In genomic region chr2:223970343-223971128, GRCh38 we compare ENCODE assay signal across 9 cellular contexts. TPM values are rescaled to one million over a fixed set of nuclear protein-coding genes. Genes with fewer than 3 reads are reported as not detected.
DNase-seq lines count a peak whose midpoint lies in the region; ATAC-seq, FAIRE-seq and TF ChIP-seq lines count a peak whose summit lies in the region.
"Had no signal": no experiment of that assay in that cellular context is flagged by ENCODE, and none has a peak within 500 bp of the region (broad histone marks: within the 10 kb centered on the region; RNA-seq: fewer than 3 reads in every experiment).

No MANE protein-coding gene starts in this region.

- H3K4me2 ChIP-seq in parathyroid adenoma (ENCODE audit: low read length) = no peak overlapping the region

- ATAC-seq in HG03108 (IDR thresholded peaks at IDR 0.05; ENCODE audit: unreplicated experiment) = peak; percentile 63

- H3K27ac ChIP-seq in parathyroid adenoma = no peak overlapping the region
- H3K27ac ChIP-seq: skin epidermis had no signal

- no peaks in the 10 kb centered on the region for H3K79me2 ChIP-seq in parathyroid adenoma

- no peak overlapping the region for H3K4me3 ChIP-seq in foreskin fibroblast (ENCODE audit: low read depth in 1 of 2, low read length in 2 of 2)
- no peak overlapping the region for H3K4me3 ChIP-seq in parathyroid adenoma (ENCODE audit: low read depth, low read length)
- H3K4me3 ChIP-seq: skin epidermis had no signal

- DNase-seq in AG08395 (ENCODE audit: low spot score) (peak; percentile 29), GM12892 (ENCODE audit: insufficient read length) (no peak), NCI-H748 treated with DMSO at 0.1 percent for 48 hours (lab: John Stamatoyannopoulos, UW) (peak; percentile 45), foreskin fibroblast (peak; percentile 47 to 83), HPDE6-E6E7 (ENCODE audit: extremely low spot score) (no peak)
- peak; percentile 55 for DNase-seq in activated CD8-positive, alpha-beta memory T cell treated with anti-CD3 and anti-CD28 coated beads, Interleukin-2, amount 50 U/mL, for 4 hours

- TF ChIP-seq POLR2A in GM12892 (IDR thresholded peaks at IDR 0.05; ENCODE audit: low read depth, low read length) = no peak

- FAIRE-seq in GM12892 (lab: Jason Lieb, UNC) = peak; percentile 85

- no peaks in the 10 kb centered on the region for H3K36me3 ChIP-seq in parathyroid adenoma (ENCODE audit: control insufficient read depth, insufficient read depth, low read length)

- H3K9me3 ChIP-seq in parathyroid adenoma (ENCODE audit: control insufficient read depth, low read length) = no peaks in the 10 kb centered on the region

- no peak overlapping the region for H3K9ac ChIP-seq in parathyroid adenoma

- H2AFZ ChIP-seq in parathyroid adenoma = peak overlapping the region; percentile 63

- no peaks in the 10 kb centered on the region for H3K27me3 ChIP-seq in parathyroid adenoma (ENCODE audit: control insufficient read depth, insufficient read depth, low read length)

- TF ChIP-seq CTCF in foreskin fibroblast (IDR thresholded peaks at IDR 0.05; ENCODE audit: low read depth, low read length) (peak; percentile 77), parathyroid adenoma (IDR thresholded peaks at IDR 0.05) (peak; percentile 97)

- no peaks in the 10 kb centered on the region for H3K4me1 ChIP-seq in parathyroid adenoma

RNA-seq across cellular contexts. Expression of gene MRPL44, which starts 13.3 kb away (rescaled TPM):
- 31.2 TPM for polyA plus RNA-seq in GM12892 (2012; ENCODE audit: missing spikeins)

RNA-seq across cellular contexts. Expression of gene WDFY1, which starts 25.4 kb away (rescaled TPM):
- 16.5 TPM for polyA plus RNA-seq in GM12892 (2012; ENCODE audit: missing spikeins)

Comparison
In these comparisons a context has a peak if more than half of its experiments do, and no peak if none do; other contexts are left out.
1. DNase-seq: peak in AG08395 (single experiment), NCI-H748 treated with DMSO at 0.1 percent for 48 hours (single experiment), activated CD8-positive, alpha-beta memory T cell treated with anti-CD3 and anti-CD28 coated beads, Interleukin-2, amount 50 U/mL, for 4 hours (single experiment) and foreskin fibroblast (2 of 2); none in GM12892 (single experiment) and HPDE6-E6E7 (single experiment).